In genomic region chr3:142445816-142446254, GRCh38 we compare ENCODE assay signal across 8 cellular contexts. TPM values are rescaled to one million over a fixed set of nuclear protein-coding genes. Genes with fewer than 3 reads are reported as not detected.
A peak's percentile ranks its signal among the peaks of the same experiment; 100 is the strongest.
DNase-seq lines count a peak whose midpoint lies in the region; ATAC-seq and TF ChIP-seq lines count a peak whose summit lies in the region.

No MANE protein-coding gene starts in this region.

- in situ Hi-C loops in ACHN (cut with HindIII; ENCODE audit: low pct_ligation_motif_present, low pct_unique_long_range_greater_than_20kb, low sequenced_read_pairs), result no loop called here

- H3K9me3 Mint-ChIP-seq in T-helper 2 cell treated with Interferon-gamma antibody and Interleukin-4, amounts not matched to agents 5 μg/mL and 100 μg/mL, for 36 hours, result no peaks in the 10 kb centered on the region
- no peaks in the 10 kb centered on the region for H3K9me3 Mint-ChIP-seq in stimulated activated effector memory CD8-positive, alpha-beta T cell treated with anti-CD3 and anti-CD28 coated beads, Interleukin-12 subunit alpha, Interleukin-12 subunit beta, amount 100 ng/mL, for 72 hours

- peaks cover 26% of the 10 kb centered on the region for H3K36me3 Mint-ChIP-seq in T-helper 2 cell treated with Interferon-gamma antibody and Interleukin-4, amounts not matched to agents 5 μg/mL and 100 μg/mL, for 36 hours (ENCODE audit: low read depth)
- H3K36me3 Mint-ChIP-seq in stimulated activated effector memory CD8-positive, alpha-beta T cell treated with anti-CD3 and anti-CD28 coated beads, Interleukin-12 subunit alpha, Interleukin-12 subunit beta, amount 100 ng/mL, for 72 hours, result peaks cover 66% of the 10 kb centered on the region

- peak overlapping the region; percentile 98 for H3K27ac Mint-ChIP-seq in T-helper 2 cell treated with Interferon-gamma antibody and Interleukin-4, amounts not matched to agents 5 μg/mL and 100 μg/mL, for 36 hours
- peak overlapping the region; percentile 100 for H3K27ac Mint-ChIP-seq in stimulated activated effector memory CD8-positive, alpha-beta T cell treated with anti-CD3 and anti-CD28 coated beads, Interleukin-12 subunit alpha, Interleukin-12 subunit beta, amount 100 ng/mL, for 72 hours

- peaks cover 24% of the 10 kb centered on the region for H3K4me1 Mint-ChIP-seq in T-helper 2 cell treated with Interferon-gamma antibody and Interleukin-4, amounts not matched to agents 5 μg/mL and 100 μg/mL, for 36 hours (ENCODE audit: low read depth)
- H3K4me1 Mint-ChIP-seq in stimulated activated effector memory CD8-positive, alpha-beta T cell treated with anti-CD3 and anti-CD28 coated beads, Interleukin-12 subunit alpha, Interleukin-12 subunit beta, amount 100 ng/mL, for 72 hours, result peaks cover 57% of the 10 kb centered on the region

- peak overlapping the region; percentile 52 for H3K4me3 ChIP-seq in fibroblast of the aortic adventitia (ENCODE audit: low read depth, low read length)

- peak; percentile 52 for ATAC-seq in GM18909 (IDR thresholded peaks at IDR 0.05; ENCODE audit: poor library complexity, unreplicated experiment)
- ATAC-seq in HG03139 (IDR thresholded peaks at IDR 0.05; ENCODE audit: unreplicated experiment), result peak; percentile 41
- ATAC-seq in stimulated activated effector memory CD8-positive, alpha-beta T cell treated with anti-CD3 and anti-CD28 coated beads, Interleukin-12 subunit alpha, Interleukin-12 subunit beta, amount 100 ng/mL, for 72 hours, result peak; percentile 76

- no peak for TF ChIP-seq CTCF in fibroblast of the aortic adventitia (IDR thresholded peaks at IDR 0.05; ENCODE audit: insufficient read depth, low read length)

- no peaks in the 10 kb centered on the region for H3K27me3 Mint-ChIP-seq in T-helper 2 cell treated with Interferon-gamma antibody and Interleukin-4, amounts not matched to agents 5 μg/mL and 100 μg/mL, for 36 hours (ENCODE audit: low read depth)

- H3K4me3 Mint-ChIP-seq in T-helper 2 cell treated with Interferon-gamma antibody and Interleukin-4, amounts not matched to agents 5 μg/mL and 100 μg/mL, for 36 hours, result peak overlapping the region; percentile 93
- H3K4me3 Mint-ChIP-seq in stimulated activated effector memory CD8-positive, alpha-beta T cell treated with anti-CD3 and anti-CD28 coated beads, Interleukin-12 subunit alpha, Interleukin-12 subunit beta, amount 100 ng/mL, for 72 hours, result peak overlapping the region; percentile 100

- peak; percentile 38 for DNase-seq in ACHN
- peak; percentile 29 for DNase-seq in T-helper 2 cell treated with Interferon-gamma antibody and Interleukin-4, amounts not matched to agents 5 μg/mL and 100 μg/mL, for 36 hours (ENCODE audit: low spot score)
- peak; percentile 43 for DNase-seq in fibroblast of the aortic adventitia (ENCODE audit: low read depth)
- DNase-seq in stimulated activated effector memory CD8-positive, alpha-beta T cell treated with anti-CD3 and anti-CD28 coated beads, Interleukin-12 subunit alpha, Interleukin-12 subunit beta, amount 100 ng/mL, for 72 hours (ENCODE audit: low spot score in 2 of 2), result peak in 1 of 2 donors; percentile 60
- no peak for DNase-seq in DMS79 (lab: John Stamatoyannopoulos, UW)
- no peak for DNase-seq in NCI-H748 (lab: John Stamatoyannopoulos, UW; ENCODE audit: unreplicated experiment)

RNA-seq across cellular contexts. Expression of gene XRN1, which starts 2.0 kb away (rescaled TPM):
- 46.9 and 56.3 TPM in 2 replicates for total RNA-seq in fibroblast of the aortic adventitia (ENCODE audit: low replicate concordance)

Comparison
In these comparisons a context has a peak if more than half of its experiments do, and no peak if none do; other contexts are left out.
1. DNase-seq: peak in ACHN (single experiment), T-helper 2 cell treated with Interferon-gamma antibody and Interleukin-4, amounts not matched to agents 5 μg/mL and 100 μg/mL, for 36 hours (single experiment) and fibroblast of the aortic adventitia (single experiment); none in DMS79 (single experiment) and NCI-H748 (single experiment).
2. Peak in every context shown above with its lines, with median percentiles within 50 percentile points of each other: ATAC-seq.